In the genomic region with DNA sequence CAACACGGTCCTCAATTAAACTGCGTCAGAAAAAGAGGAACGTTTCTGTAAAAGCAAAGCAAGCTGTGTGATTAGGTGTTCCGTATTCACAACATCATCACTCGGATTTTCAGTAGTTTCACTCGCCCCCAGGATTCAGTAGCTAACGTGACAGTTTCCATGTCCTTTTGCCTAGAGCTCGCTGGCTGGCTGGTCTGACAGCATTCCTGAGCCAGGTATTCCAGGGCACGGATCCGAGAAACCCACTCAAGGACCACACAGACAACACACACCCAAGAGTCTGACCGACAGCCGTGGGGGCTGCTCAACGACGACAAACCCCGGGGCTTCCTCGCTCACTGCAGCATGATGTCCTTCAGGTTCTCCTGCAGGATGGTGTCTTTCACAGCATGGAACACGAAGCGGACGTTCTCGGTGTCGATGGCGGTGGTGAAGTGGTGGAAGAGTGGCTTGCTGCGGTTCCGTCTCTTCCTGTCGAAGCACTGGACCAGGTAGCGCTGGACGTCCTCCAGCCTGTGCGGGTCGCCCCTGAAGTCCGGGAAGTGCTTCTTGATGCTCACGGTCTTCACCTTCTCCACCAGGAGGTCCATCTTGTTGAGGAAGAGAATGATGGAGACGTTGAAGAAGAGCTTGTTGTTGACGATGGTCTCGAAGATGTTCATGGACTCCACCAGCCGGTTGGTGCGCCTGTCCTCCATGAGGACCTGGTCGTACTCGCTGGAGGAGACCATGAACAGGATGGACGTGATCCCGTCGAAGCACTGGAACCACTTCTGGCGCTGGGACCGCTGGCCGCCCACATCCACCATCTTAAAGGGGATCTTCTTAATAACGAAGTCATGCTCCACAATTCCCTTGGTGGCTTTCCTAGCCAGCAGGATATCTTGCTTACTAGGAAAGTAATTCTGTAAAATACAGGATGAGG, we compare ENCODE assay signal across 20 cellular contexts. TPM values are rescaled to one million over a fixed set of nuclear protein-coding genes. Genes with fewer than 3 reads are reported as not detected.
A peak's percentile ranks its signal among the peaks of the same experiment; 100 is the strongest.
DNase-seq lines count a peak whose midpoint lies in the region; ATAC-seq, FAIRE-seq and TF ChIP-seq lines count a peak whose summit lies in the region.
"Had no signal": no experiment of that assay in that cellular context is flagged by ENCODE, and none has a peak within 500 bp of the region (broad histone marks: within the 10 kb centered on the region; RNA-seq: fewer than 3 reads in every experiment).

No MANE protein-coding gene starts in this region.

- no peak overlapping the region for H3K4me3 Mint-ChIP-seq in activated CD8-positive, alpha-beta T cell treated with anti-CD3 and anti-CD28 coated beads for 36 hours
- no peak overlapping the region for H3K4me3 Mint-ChIP-seq in activated CD8-positive, alpha-beta T cell treated with anti-CD3 and anti-CD28 coated beads, Interleukin-2, amount 10 ng/mL, durations not matched to agents 7 days and 5 days
- no peak overlapping the region for H3K4me3 Mint-ChIP-seq in activated B cell treated with CpG ODN at 0.5 μM for 24 hours
- H3K4me3 Mint-ChIP-seq in stimulated activated memory B cell treated with anti-CD40 and anti-IgM and Interleukin-4, amounts not matched to agents 10 μg/mL and 1 μg/mL and 100 μg/mL, for 72 hours = no peak overlapping the region
- H3K4me3 Mint-ChIP-seq: CD8-positive, alpha-beta memory T cell; stimulated activated naive CD8-positive, alpha-beta T cell treated with anti-CD3 and anti-CD28 coated beads, Interleukin-15, amount 100 ng/mL, for 72 hours had no signal

- no peaks in the 10 kb centered on the region for H3K9me3 Mint-ChIP-seq in activated CD8-positive, alpha-beta T cell treated with anti-CD3 and anti-CD28 coated beads for 36 hours
- no peaks in the 10 kb centered on the region for H3K9me3 Mint-ChIP-seq in activated CD8-positive, alpha-beta T cell treated with anti-CD3 and anti-CD28 coated beads, Interleukin-2, amount 10 ng/mL, durations not matched to agents 7 days and 5 days (ENCODE audit: insufficient read depth)
- no peaks in the 10 kb centered on the region for H3K9me3 Mint-ChIP-seq in activated B cell treated with CpG ODN at 0.5 μM for 24 hours
- no peaks in the 10 kb centered on the region for H3K9me3 Mint-ChIP-seq in stimulated activated memory B cell treated with anti-CD40 and anti-IgM and Interleukin-4, amounts not matched to agents 10 μg/mL and 1 μg/mL and 100 μg/mL, for 72 hours
- H3K9me3 Mint-ChIP-seq: activated naive CD4-positive, alpha-beta T cell treated with anti-CD3 and anti-CD28 coated beads, Interleukin-2, amount 50 U/mL, for 72 hours; CD8-positive, alpha-beta memory T cell; stimulated activated naive CD8-positive, alpha-beta T cell treated with anti-CD3 and anti-CD28 coated beads, Interleukin-15, amount 100 ng/mL, for 72 hours had no signal

- H3K36me3 Mint-ChIP-seq in activated CD8-positive, alpha-beta T cell treated with anti-CD3 and anti-CD28 coated beads for 36 hours (ENCODE audit: low read depth) = peaks cover 16% of the 10 kb centered on the region
- H3K36me3 Mint-ChIP-seq in activated CD8-positive, alpha-beta T cell treated with anti-CD3 and anti-CD28 coated beads, Interleukin-2, amount 10 ng/mL, durations not matched to agents 7 days and 5 days (ENCODE audit: low read depth) = peaks cover 8% of the 10 kb centered on the region
- H3K36me3 Mint-ChIP-seq in activated B cell treated with CpG ODN at 0.5 μM for 24 hours (ENCODE audit: low read depth) = peaks cover 61% of the 10 kb centered on the region
- H3K36me3 Mint-ChIP-seq in stimulated activated memory B cell treated with anti-CD40 and anti-IgM and Interleukin-4, amounts not matched to agents 10 μg/mL and 1 μg/mL and 100 μg/mL, for 72 hours = peaks cover 70% of the 10 kb centered on the region

- intact Hi-C loops in activated CD8-positive, alpha-beta T cell treated with anti-CD3 and anti-CD28 coated beads for 36 hours (cut with micrococcal nuclease) = no loop called here
- intact Hi-C loops in activated B cell treated with CpG ODN at 0.5 μM for 24 hours (cut with micrococcal nuclease) = no loop called here

- TF ChIP-seq CTCF in activated CD8-positive, alpha-beta T cell treated with anti-CD3 and anti-CD28 coated beads for 36 hours (IDR thresholded peaks at IDR 0.05) = no peak
- no peak for TF ChIP-seq CTCF in activated B cell treated with CpG ODN at 0.5 μM for 24 hours (IDR thresholded peaks at IDR 0.05)
- TF ChIP-seq CTCF in D721Med (IDR thresholded peaks at IDR 0.05; ENCODE audit: insufficient read depth, missing control alignments) = no peak

- POLR2A ChIA-PET in activated CD8-positive, alpha-beta T cell treated with anti-CD3 and anti-CD28 coated beads for 36 hours (lab: Charles Lee) = no interaction called here
- POLR2A ChIA-PET in activated CD8-positive, alpha-beta T cell treated with anti-CD3 and anti-CD28 coated beads, Interleukin-2, amount 10 ng/mL, durations not matched to agents 7 days and 5 days (lab: Charles Lee) = no interaction called here
- POLR2A ChIA-PET in activated B cell treated with CpG ODN at 0.5 μM for 24 hours (lab: Charles Lee) = interaction anchor here (0.7 kb wide), 1 partner anchor 10 kb away, joined by 4 read pairs; no protein-coding TSS in a partner anchor

- no peak overlapping the region for H3K27ac Mint-ChIP-seq in activated CD8-positive, alpha-beta T cell treated with anti-CD3 and anti-CD28 coated beads for 36 hours
- H3K27ac Mint-ChIP-seq in activated CD8-positive, alpha-beta T cell treated with anti-CD3 and anti-CD28 coated beads, Interleukin-2, amount 10 ng/mL, durations not matched to agents 7 days and 5 days = no peak overlapping the region
- no peak overlapping the region for H3K27ac Mint-ChIP-seq in activated B cell treated with CpG ODN at 0.5 μM for 24 hours
- peak overlapping the region; percentile 69 for H3K27ac Mint-ChIP-seq in stimulated activated memory B cell treated with anti-CD40 and anti-IgM and Interleukin-4, amounts not matched to agents 10 μg/mL and 1 μg/mL and 100 μg/mL, for 72 hours

- no peaks in the 10 kb centered on the region for H3K27me3 Mint-ChIP-seq in activated CD8-positive, alpha-beta T cell treated with anti-CD3 and anti-CD28 coated beads for 36 hours
- no peaks in the 10 kb centered on the region for H3K27me3 Mint-ChIP-seq in activated CD8-positive, alpha-beta T cell treated with anti-CD3 and anti-CD28 coated beads, Interleukin-2, amount 10 ng/mL, durations not matched to agents 7 days and 5 days (ENCODE audit: low read depth)
- H3K27me3 Mint-ChIP-seq in activated B cell treated with CpG ODN at 0.5 μM for 24 hours = no peaks in the 10 kb centered on the region
- H3K27me3 Mint-ChIP-seq in stimulated activated memory B cell treated with anti-CD40 and anti-IgM and Interleukin-4, amounts not matched to agents 10 μg/mL and 1 μg/mL and 100 μg/mL, for 72 hours = no peaks in the 10 kb centered on the region

- CTCF ChIA-PET in activated CD8-positive, alpha-beta T cell treated with anti-CD3 and anti-CD28 coated beads for 36 hours (lab: Charles Lee) = interaction anchor here (1.0 to 2.3 kb wide), 4 partner anchors 9 to 21 kb away, joined by 3 to 7 read pairs (median 4); no protein-coding TSS in a partner anchor
- CTCF ChIA-PET in activated CD8-positive, alpha-beta T cell treated with anti-CD3 and anti-CD28 coated beads, Interleukin-2, amount 10 ng/mL, durations not matched to agents 7 days and 5 days (lab: Charles Lee) = interaction anchor here (1.3 kb wide), 2 partner anchors 12 to 21 kb away, joined by 4 to 5 read pairs; no protein-coding TSS in a partner anchor
- CTCF ChIA-PET in activated B cell treated with CpG ODN at 0.5 μM for 24 hours (lab: Charles Lee) = no interaction called here

- FAIRE-seq in D721Med (lab: Jason Lieb, UNC) = no peak
- FAIRE-seq: A204.1, GM12878, TTC549 had no signal

- no peak for ATAC-seq in activated CD8-positive, alpha-beta T cell treated with anti-CD3 and anti-CD28 coated beads for 36 hours
- ATAC-seq in activated CD8-positive, alpha-beta T cell treated with anti-CD3 and anti-CD28 coated beads, Interleukin-2, amount 10 ng/mL, durations not matched to agents 7 days and 5 days = no peak
- ATAC-seq in activated B cell treated with CpG ODN at 0.5 μM for 24 hours (ENCODE audit: low read depth) (no peak), HG02798 (IDR thresholded peaks at IDR 0.05; ENCODE audit: poor library complexity, unreplicated experiment) (no peak)
- ATAC-seq in stimulated activated memory B cell treated with anti-CD40 and anti-IgM and Interleukin-4, amounts not matched to agents 10 μg/mL and 1 μg/mL and 100 μg/mL, for 72 hours = no peak
- ATAC-seq: activated naive CD4-positive, alpha-beta T cell treated with anti-CD3 and anti-CD28 coated beads, Interleukin-2, amount 50 U/mL, for 72 hours; foreskin keratinocyte; GM12878; stimulated activated naive CD8-positive, alpha-beta T cell treated with anti-CD3 and anti-CD28 coated beads, Interleukin-15, amount 100 ng/mL, for 72 hours had no signal

- DNase-seq in activated CD8-positive, alpha-beta T cell treated with anti-CD3 and anti-CD28 coated beads for 36 hours = peak; percentile 0
- DNase-seq in activated CD8-positive, alpha-beta T cell treated with anti-CD3 and anti-CD28 coated beads, Interleukin-2, amount 10 ng/mL, durations not matched to agents 7 days and 5 days = no peak
- peak; percentile 7 for DNase-seq in activated B cell treated with CpG ODN at 0.5 μM for 24 hours
- no peak for DNase-seq in stimulated activated CD4-positive, alpha-beta T cell treated with anti-CD3 and anti-CD28 coated beads, Interleukin-4, amount 100 ng/mL, for 4 hours
- no peak for DNase-seq in D721Med (ENCODE audit: insufficient read length, low spot score)
- DNase-seq: CD8-positive, alpha-beta memory T cell; foreskin keratinocyte; mesendoderm; NCI-H1417 treated with DMSO at 0.1 percent for 48 hours; stimulated activated naive CD8-positive, alpha-beta T cell treated with anti-CD3 and anti-CD28 coated beads, Interleukin-15, amount 100 ng/mL, for 72 hours had no signal

- H3K27me3 ChIP-seq in layer of hippocampus (ENCODE audit: control insufficient read depth, insufficient read depth, low read length) = no peaks in the 10 kb centered on the region
- H3K27me3 ChIP-seq: breast epithelium, foreskin keratinocyte had no signal

- H3K27ac ChIP-seq in layer of hippocampus (ENCODE audit: low read depth, low read length) = peak overlapping the region; percentile 60
- H3K27ac ChIP-seq: breast epithelium, foreskin keratinocyte had no signal

- peaks cover 39% of the 10 kb centered on the region for H3K4me1 Mint-ChIP-seq in activated CD8-positive, alpha-beta T cell treated with anti-CD3 and anti-CD28 coated beads for 36 hours (ENCODE audit: low read depth)
- H3K4me1 Mint-ChIP-seq in activated CD8-positive, alpha-beta T cell treated with anti-CD3 and anti-CD28 coated beads, Interleukin-2, amount 10 ng/mL, durations not matched to agents 7 days and 5 days (ENCODE audit: low read depth) = peaks cover 24% of the 10 kb centered on the region
- H3K4me1 Mint-ChIP-seq in activated B cell treated with CpG ODN at 0.5 μM for 24 hours = peaks cover 31% of the 10 kb centered on the region
- peaks cover 39% of the 10 kb centered on the region for H3K4me1 Mint-ChIP-seq in stimulated activated memory B cell treated with anti-CD40 and anti-IgM and Interleukin-4, amounts not matched to agents 10 μg/mL and 1 μg/mL and 100 μg/mL, for 72 hours

RNA-seq across cellular contexts. Expression of a gene that starts 43.1 kb away (rescaled TPM):
- under 1 TPM; 0.11 to 0.14 TPM for total RNA-seq in activated CD8-positive, alpha-beta T cell treated with anti-CD3 and anti-CD28 coated beads for 36 hours
- total RNA-seq in activated CD8-positive, alpha-beta T cell treated with anti-CD3 and anti-CD28 coated beads, Interleukin-2, amount 10 ng/mL, durations not matched to agents 7 days and 5 days = not detected
- total RNA-seq in activated B cell treated with CpG ODN at 0.5 μM for 24 hours = 5.9 and 8.3 TPM in 2 replicates
- total RNA-seq: activated CD8-positive, alpha-beta memory T cell treated with anti-CD3 and anti-CD28 coated beads for 36 hours; foreskin keratinocyte; NCI-H460 had no signal

Comparison
In these comparisons a context has a peak if more than half of its experiments do, and no peak if none do; other contexts are left out.
1. DNase-seq: peak in activated CD8-positive, alpha-beta T cell treated with anti-CD3 and anti-CD28 coated beads for 36 hours (single experiment) and activated B cell treated with CpG ODN at 0.5 μM for 24 hours (single experiment); none in activated CD8-positive, alpha-beta T cell treated with anti-CD3 and anti-CD28 coated beads, Interleukin-2, amount 10 ng/mL, durations not matched to agents 7 days and 5 days (single experiment), stimulated activated CD4-positive, alpha-beta T cell treated with anti-CD3 and anti-CD28 coated beads, Interleukin-4, amount 100 ng/mL, for 4 hours (0 of 2) and D721Med (single experiment).